20 cellular contexts compared by ENCODE assay signal in the genomic region with DNA sequence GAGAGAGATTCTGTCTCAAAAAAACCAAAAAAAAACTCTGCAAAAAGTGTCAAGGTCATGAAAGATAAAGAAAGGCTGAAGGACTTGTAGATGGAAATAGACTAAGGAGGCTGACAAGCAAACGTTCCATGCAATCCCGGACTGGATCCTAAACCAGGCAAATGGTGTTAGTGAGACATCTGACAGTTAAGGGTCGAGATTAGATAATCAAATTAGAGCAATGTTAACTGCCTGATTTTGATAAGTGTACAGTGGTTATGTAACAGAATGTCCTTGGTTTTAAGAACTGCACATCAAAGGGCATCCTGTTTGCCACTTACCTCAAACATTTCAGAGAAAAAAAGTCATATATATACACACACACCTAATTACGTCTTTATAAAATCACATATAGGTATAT. TPM values are rescaled to one million over a fixed set of nuclear protein-coding genes. Genes with fewer than 3 reads are reported as not detected.
A peak's percentile ranks its signal among the peaks of the same experiment; 100 is the strongest.
DNase-seq lines count a peak whose midpoint lies in the region; ATAC-seq and TF ChIP-seq lines count a peak whose summit lies in the region.
"Had no signal": no experiment of that assay in that cellular context is flagged by ENCODE, and none has a peak within 500 bp of the region (broad histone marks: within the 10 kb centered on the region; RNA-seq: fewer than 3 reads in every experiment).

No MANE protein-coding gene starts in this region.

- no peaks in the 10 kb centered on the region for H3K36me3 ChIP-seq in CD8-positive, alpha-beta memory T cell (ENCODE audit: insufficient read depth, low read length)
- H3K36me3 ChIP-seq: colonic mucosa had no signal

- CTCF ChIA-PET in CD8-positive, alpha-beta memory T cell (lab: Charles Lee), result interaction anchor here (1.1 to 2.1 kb wide), 2 partner anchors 22 to 29 kb away, joined by 4 read pairs; a partner anchor contains a TSS

- no peaks in the 10 kb centered on the region for H3K9me3 Mint-ChIP-seq in activated T-cell treated with anti-CD3 and anti-CD28 coated beads, Interleukin-2, amount 50 U/mL, for 24 hours
- H3K9me3 Mint-ChIP-seq in CD8-positive, alpha-beta memory T cell, result no peaks in the 10 kb centered on the region
- no peaks in the 10 kb centered on the region for H3K9me3 Mint-ChIP-seq in activated T-helper 2 cell treated with anti-CD3 and anti-CD28 coated beads, Interferon-gamma antibody, Interleukin-2, Interleukin-4, amounts not matched to agents 10 μg/mL and 5 μg/mL and 100 μg/mL, durations not matched to agents 14 hours and 24 hours and 36 hours
- H3K9me3 Mint-ChIP-seq in glutamatergic neuron (ENCODE audit: unreplicated experiment), result peaks cover 9% of the 10 kb centered on the region
- H3K9me3 Mint-ChIP-seq: mesothelial cell of epicardium, natural killer cell had no signal

- POLR2A ChIA-PET in CD8-positive, alpha-beta memory T cell (lab: Charles Lee), result no interaction called here

- intact Hi-C loops in activated T-helper 2 cell treated with anti-CD3 and anti-CD28 coated beads, Interferon-gamma antibody, Interleukin-2, Interleukin-4, amounts not matched to agents 10 μg/mL and 5 μg/mL and 100 μg/mL, durations not matched to agents 14 hours and 24 hours and 36 hours (cut with micrococcal nuclease), result no loop called here

- no peak overlapping the region for H3K4me3 Mint-ChIP-seq in activated T-cell treated with anti-CD3 and anti-CD28 coated beads, Interleukin-2, amount 50 U/mL, for 24 hours
- peak overlapping the region in 6 of 7 donors; percentile 1 to 61 (median 47) for H3K4me3 Mint-ChIP-seq in CD8-positive, alpha-beta memory T cell
- H3K4me3 Mint-ChIP-seq in activated T-helper 2 cell treated with anti-CD3 and anti-CD28 coated beads, Interferon-gamma antibody, Interleukin-2, Interleukin-4, amounts not matched to agents 10 μg/mL and 5 μg/mL and 100 μg/mL, durations not matched to agents 14 hours and 24 hours and 36 hours (ENCODE audit: low read depth), result no peak overlapping the region
- H3K4me3 Mint-ChIP-seq in glutamatergic neuron (ENCODE audit: unreplicated experiment), result no peak overlapping the region
- H3K4me3 Mint-ChIP-seq: mesothelial cell of epicardium, natural killer cell had no signal

- peaks cover 32% of the 10 kb centered on the region for H3K4me1 Mint-ChIP-seq in activated T-cell treated with anti-CD3 and anti-CD28 coated beads, Interleukin-2, amount 50 U/mL, for 24 hours (ENCODE audit: low read depth)
- H3K4me1 Mint-ChIP-seq in CD8-positive, alpha-beta memory T cell, result peaks cover 27 to 44% (median 31%) of the 10 kb centered on the region in 3 donors
- peaks cover 23% of the 10 kb centered on the region for H3K4me1 Mint-ChIP-seq in activated T-helper 2 cell treated with anti-CD3 and anti-CD28 coated beads, Interferon-gamma antibody, Interleukin-2, Interleukin-4, amounts not matched to agents 10 μg/mL and 5 μg/mL and 100 μg/mL, durations not matched to agents 14 hours and 24 hours and 36 hours (ENCODE audit: low read depth)
- peaks cover 13% of the 10 kb centered on the region for H3K4me1 Mint-ChIP-seq in glutamatergic neuron (ENCODE audit: low read depth, unreplicated experiment)

- no peak for DNase-seq in activated T-cell treated with anti-CD3 and anti-CD28 coated beads, Interleukin-2, amount 50 U/mL, for 24 hours
- no peak for DNase-seq in activated T-cell treated with anti-CD3 and anti-CD28 coated beads for 4 hours
- DNase-seq in CD8-positive, alpha-beta memory T cell, result peak in 2 of 5 donors; percentile 49 to 75
- no peak for DNase-seq in activated T-helper 2 cell treated with anti-CD3 and anti-CD28 coated beads, Interferon-gamma antibody, Interleukin-2, Interleukin-4, amounts not matched to agents 10 μg/mL and 5 μg/mL and 100 μg/mL, durations not matched to agents 14 hours and 24 hours and 36 hours (ENCODE audit: low spot score)
- no peak for DNase-seq in glutamatergic neuron
- no peak for DNase-seq in GM19238 (ENCODE audit: insufficient read length, low spot score)
- DNase-seq: amygdala, colonic mucosa, COR-L47, heart left ventricle, natural killer cell, NCI-H1048, NCI-H187, SHP77 treated with DMSO at 0.1 percent for 48 hours, trophoblast cell had no signal

- no peaks in the 10 kb centered on the region for H3K27me3 Mint-ChIP-seq in activated T-cell treated with anti-CD3 and anti-CD28 coated beads, Interleukin-2, amount 50 U/mL, for 24 hours
- H3K27me3 Mint-ChIP-seq in CD8-positive, alpha-beta memory T cell, result peaks cover 0 to 5% of the 10 kb centered on the region in 2 donors
- no peaks in the 10 kb centered on the region for H3K27me3 Mint-ChIP-seq in activated T-helper 2 cell treated with anti-CD3 and anti-CD28 coated beads, Interferon-gamma antibody, Interleukin-2, Interleukin-4, amounts not matched to agents 10 μg/mL and 5 μg/mL and 100 μg/mL, durations not matched to agents 14 hours and 24 hours and 36 hours (ENCODE audit: low read depth)
- H3K27me3 Mint-ChIP-seq in glutamatergic neuron (ENCODE audit: unreplicated experiment), result peaks cover 5% of the 10 kb centered on the region

- peak overlapping the region; percentile 59 for H3K27ac Mint-ChIP-seq in activated T-cell treated with anti-CD3 and anti-CD28 coated beads, Interleukin-2, amount 50 U/mL, for 24 hours
- peak overlapping the region; percentile 48 to 98 (median 86) for H3K27ac Mint-ChIP-seq in CD8-positive, alpha-beta memory T cell
- H3K27ac Mint-ChIP-seq in activated T-helper 2 cell treated with anti-CD3 and anti-CD28 coated beads, Interferon-gamma antibody, Interleukin-2, Interleukin-4, amounts not matched to agents 10 μg/mL and 5 μg/mL and 100 μg/mL, durations not matched to agents 14 hours and 24 hours and 36 hours, result peak overlapping the region; percentile 43
- peak overlapping the region; percentile 22 for H3K27ac Mint-ChIP-seq in glutamatergic neuron (ENCODE audit: unreplicated experiment)
- H3K27ac Mint-ChIP-seq: mesothelial cell of epicardium, natural killer cell had no signal

- H3K4me1 ChIP-seq in CD8-positive, alpha-beta memory T cell (ENCODE audit: insufficient read depth, low read length), result peaks cover 42% of the 10 kb centered on the region
- H3K4me1 ChIP-seq: colonic mucosa had no signal

- no peak overlapping the region for H3K27ac ChIP-seq in CD8-positive, alpha-beta memory T cell (ENCODE audit: low read depth, low read length)
- H3K27ac ChIP-seq: colonic mucosa had no signal

- H3K27me3 ChIP-seq in CD8-positive, alpha-beta memory T cell (ENCODE audit: insufficient read depth, low read length, poor library complexity, severe bottlenecking), result no peaks in the 10 kb centered on the region
- H3K27me3 ChIP-seq: colonic mucosa, heart left ventricle had no signal

- peaks cover 16% of the 10 kb centered on the region for H3K36me3 Mint-ChIP-seq in activated T-cell treated with anti-CD3 and anti-CD28 coated beads, Interleukin-2, amount 50 U/mL, for 24 hours (ENCODE audit: low read depth)
- H3K36me3 Mint-ChIP-seq in CD8-positive, alpha-beta memory T cell, result peaks cover 5 to 9% (median 7%) of the 10 kb centered on the region in 3 donors
- peaks cover 10% of the 10 kb centered on the region for H3K36me3 Mint-ChIP-seq in activated T-helper 2 cell treated with anti-CD3 and anti-CD28 coated beads, Interferon-gamma antibody, Interleukin-2, Interleukin-4, amounts not matched to agents 10 μg/mL and 5 μg/mL and 100 μg/mL, durations not matched to agents 14 hours and 24 hours and 36 hours (ENCODE audit: low read depth)
- peaks cover 7% of the 10 kb centered on the region for H3K36me3 Mint-ChIP-seq in glutamatergic neuron (ENCODE audit: unreplicated experiment)
- H3K36me3 Mint-ChIP-seq: natural killer cell had no signal

- TF ChIP-seq CTCF in glutamatergic neuron (IDR thresholded peaks at IDR 0.05; ENCODE audit: partially characterized antibody, unreplicated experiment), result no peak

- ATAC-seq in GM21447 (IDR thresholded peaks at IDR 0.05; ENCODE audit: unreplicated experiment) (no peak), HG03095 (IDR thresholded peaks at IDR 0.05; ENCODE audit: unreplicated experiment) (no peak)
- ATAC-seq: esophagus mucosa, heart left ventricle, natural killer cell, Panc1 had no signal

- H3K9me3 ChIP-seq in CD8-positive, alpha-beta memory T cell (ENCODE audit: low read length), result no peaks in the 10 kb centered on the region
- H3K9me3 ChIP-seq: colonic mucosa had no signal

- H3K4me3 ChIP-seq in CD8-positive, alpha-beta memory T cell (ENCODE audit: low read length), result no peak overlapping the region
- H3K4me3 ChIP-seq: colonic mucosa, heart left ventricle had no signal

RNA-seq across cellular contexts. Expression of a gene that starts 3.5 kb away (rescaled TPM):
- 1,000 to 10,000 TPM; 2,623 to 2,680 TPM for total RNA-seq in CD8-positive, alpha-beta memory T cell
- 536 TPM for polyA plus RNA-seq in CD8-positive, alpha-beta memory T cell
- 1,905 and 1,953 TPM in 2 replicates for total RNA-seq in activated T-helper 2 cell treated with anti-CD3 and anti-CD28 coated beads, Interferon-gamma antibody, Interleukin-2, Interleukin-4, amounts not matched to agents 10 μg/mL and 5 μg/mL and 100 μg/mL, durations not matched to agents 14 hours and 24 hours and 36 hours
- 766 TPM for total RNA-seq in glutamatergic neuron (ENCODE audit: unreplicated experiment)

RNA-seq across cellular contexts. Expression of a gene that starts 29.4 kb away (rescaled TPM):
- 10 to 100 TPM; 22.1 to 23.0 TPM for total RNA-seq in CD8-positive, alpha-beta memory T cell
- polyA plus RNA-seq in CD8-positive, alpha-beta memory T cell, result 10.7 TPM
- total RNA-seq in activated T-helper 2 cell treated with anti-CD3 and anti-CD28 coated beads, Interferon-gamma antibody, Interleukin-2, Interleukin-4, amounts not matched to agents 10 μg/mL and 5 μg/mL and 100 μg/mL, durations not matched to agents 14 hours and 24 hours and 36 hours, result 19.6 and 19.9 TPM in 2 replicates
- 76.5 TPM for total RNA-seq in glutamatergic neuron (ENCODE audit: unreplicated experiment)

Comparison
In these comparisons a context has a peak if more than half of its experiments do, and no peak if none do; other contexts are left out.
1. H3K27ac Mint-ChIP-seq: peak in every context shown above with its lines; median percentile 86 in CD8-positive, alpha-beta memory T cell; 59 in activated T-cell treated with anti-CD3 and anti-CD28 coated beads, Interleukin-2, amount 50 U/mL, for 24 hours; 43 in activated T-helper 2 cell treated with anti-CD3 and anti-CD28 coated beads, Interferon-gamma antibody, Interleukin-2, Interleukin-4, amounts not matched to agents 10 μg/mL and 5 μg/mL and 100 μg/mL, durations not matched to agents 14 hours and 24 hours and 36 hours; 22 in glutamatergic neuron.
2. H3K4me3 Mint-ChIP-seq: peak in CD8-positive, alpha-beta memory T cell (6 of 7); none in activated T-cell treated with anti-CD3 and anti-CD28 coated beads, Interleukin-2, amount 50 U/mL, for 24 hours (single experiment), activated T-helper 2 cell treated with anti-CD3 and anti-CD28 coated beads, Interferon-gamma antibody, Interleukin-2, Interleukin-4, amounts not matched to agents 10 μg/mL and 5 μg/mL and 100 μg/mL, durations not matched to agents 14 hours and 24 hours and 36 hours (single experiment) and glutamatergic neuron (single experiment).